ENCODE assay signal across 20 cellular contexts in genomic region chr14:103187911-103188310, GRCh38.
A peak's percentile ranks its signal among the peaks of the same experiment; 100 is the strongest.
DNase-seq lines count a peak whose midpoint lies in the region; ATAC-seq, FAIRE-seq and TF ChIP-seq lines count a peak whose summit lies in the region.
"Had no signal": no experiment of that assay in that cellular context is flagged by ENCODE, and none has a peak within 500 bp of the region (broad histone marks: within the 10 kb centered on the region; RNA-seq: fewer than 3 reads in every experiment).

No MANE protein-coding gene starts in this region.

- no peak for ATAC-seq in A549

- H2AFZ ChIP-seq in neuronal stem cell (ENCODE audit: low read length), result no peak overlapping the region

- H3K36me3 ChIP-seq in endodermal cell (ENCODE audit: control insufficient read depth, insufficient read depth, low read length) (no peaks in the 10 kb centered on the region), neuronal stem cell (replicated peaks in 1 of 2; ENCODE audit: control insufficient read depth in 2 of 2, insufficient read depth in 2 of 2, low read length in 2 of 2) (no peaks in the 10 kb centered on the region)
- H3K36me3 ChIP-seq: HAP-1 had no signal

- H3K4me3 ChIP-seq in A549 (no peak overlapping the region), endodermal cell (ENCODE audit: low read length) (no peak overlapping the region), neuronal stem cell (ENCODE audit: low read length in 2 of 2) (no peak overlapping the region)
- H3K4me3 ChIP-seq: HAP-1 had no signal

- H3K27me3 ChIP-seq in endodermal cell (ENCODE audit: control insufficient read depth, insufficient read depth, low read length, poor library complexity, severe bottlenecking), result no peaks in the 10 kb centered on the region
- peaks cover 2 to 62% (median 13%) of the 10 kb centered on the region in 3 experiments for H3K27me3 ChIP-seq in neuronal stem cell (ENCODE audit: control insufficient read depth in 3 of 3, insufficient read depth in 3 of 3, low read depth in 1 of 3, low read length in 3 of 3)

- H3K4me2 ChIP-seq in A549, result peak overlapping the region; percentile 73; the same call in 1 of the 3 replicates
- no peak overlapping the region for H3K4me2 ChIP-seq in neuronal stem cell (ENCODE audit: insufficient read depth, low read length, poor library complexity, severe bottlenecking)

- TF ChIP-seq POLR2A in A549 (IDR thresholded peaks at IDR 0.05; ENCODE audit: low read length), result no peak

- no peak for TF ChIP-seq RAD21 in A549 (conservative IDR thresholded peaks at IDR 0.05 in 1 of 2, IDR thresholded peaks at IDR 0.05 in 1 of 2)

- H3K23ac ChIP-seq in neuronal stem cell (ENCODE audit: low read depth, low read length, poor library complexity), result no peak overlapping the region

- H4K91ac ChIP-seq in neuronal stem cell (ENCODE audit: low read depth, low read length, poor library complexity), result no peak overlapping the region

- H3K27me3 Mint-ChIP-seq in endodermal cell (ENCODE audit: insufficient read depth), result peaks cover 40% of the 10 kb centered on the region

- H2BK120ac ChIP-seq in neuronal stem cell (ENCODE audit: low read depth, low read length), result peak overlapping the region; percentile 42

- H4K8ac ChIP-seq in neuronal stem cell (ENCODE audit: low read depth, low read length), result no peak overlapping the region

- peak overlapping the region; percentile 43 for H2BK12ac ChIP-seq in neuronal stem cell (ENCODE audit: low read length)

- H3K79me1 ChIP-seq in neuronal stem cell (ENCODE audit: low read depth, low read length), result no peaks in the 10 kb centered on the region

- H3K27ac ChIP-seq in A549 (peak overlapping the region; percentile 61 to 74; a peak in 5 of 6 replicates), endodermal cell (ENCODE audit: low read depth, low read length) (no peak overlapping the region), neuronal stem cell (replicated peaks; ENCODE audit: low read length) (peak overlapping the region; percentile 80)

- H3K9me3 Mint-ChIP-seq in endodermal cell, result peaks cover 9% of the 10 kb centered on the region

- no peaks in the 10 kb centered on the region for H3K36me3 Mint-ChIP-seq in endodermal cell (ENCODE audit: low read depth)
- H3K36me3 Mint-ChIP-seq: IgD-negative memory B cell had no signal

- H3K18ac ChIP-seq in neuronal stem cell (ENCODE audit: low read length), result peak overlapping the region; percentile 84

- H3K4me3 Mint-ChIP-seq in endodermal cell, result peak overlapping the region; percentile 55

- no peak overlapping the region for H3K4ac ChIP-seq in neuronal stem cell (ENCODE audit: low read length)

- peak overlapping the region; percentile 77 for H2BK15ac ChIP-seq in neuronal stem cell (ENCODE audit: low read length)

- FAIRE-seq in A549 (lab: Jason Lieb, UNC), result no peak
- FAIRE-seq in HTR-8/SVneo (lab: Jason Lieb, UNC), result peak; percentile 9
- FAIRE-seq: GM19239 had no signal

- no peak overlapping the region for H3K27ac Mint-ChIP-seq in endodermal cell
- H3K27ac Mint-ChIP-seq: IgD-negative memory B cell had no signal

- H3K4me1 Mint-ChIP-seq in endodermal cell, result peaks cover 19% of the 10 kb centered on the region

- H3K9me3 ChIP-seq in A549 (no peaks in the 10 kb centered on the region), endodermal cell (ENCODE audit: control insufficient read depth, low read length) (peaks cover 4% of the 10 kb centered on the region), neuronal stem cell (replicated peaks in 1 of 2; ENCODE audit: control insufficient read depth in 2 of 2, insufficient read depth in 1 of 2, low read depth in 1 of 2, low read length in 2 of 2) (peaks cover 0 to 7% of the 10 kb centered on the region in 2 donors)
- H3K9me3 ChIP-seq: HAP-1 had no signal

- H3K4me1 ChIP-seq in A549, result peaks cover 28% of the 10 kb centered on the region
- H3K4me1 ChIP-seq in endodermal cell (ENCODE audit: control insufficient read depth, insufficient read depth, low read length), result peaks cover 5% of the 10 kb centered on the region
- H3K4me1 ChIP-seq in neuronal stem cell (ENCODE audit: control insufficient read depth in 2 of 2, insufficient read depth in 1 of 2, low read depth in 1 of 2, low read length in 2 of 2), result peaks cover 4 to 18% of the 10 kb centered on the region in 2 donors

- H3K9ac ChIP-seq in endodermal cell (ENCODE audit: extremely low read depth, low read length, poor library complexity, severe bottlenecking) (no peak overlapping the region), neuronal stem cell (ENCODE audit: low read depth, low read length, poor library complexity) (no peak overlapping the region)

- CTCF ChIA-PET in A549 (lab: Yijun Ruan, JAX), result interaction anchor here (0.7 to 13.1 kb wide), 9 partner anchors 11 to 100 kb away, joined by 3 to 261 read pairs (median 6); partner anchors contain the start of gene TNFAIP2

- TF ChIP-seq CTCF in A549 (IDR thresholded peaks at IDR 0.05) (no peak), endodermal cell (conservative IDR thresholded peaks at IDR 0.05) (no peak)

- no peak for TF ChIP-seq EP300 in A549 (IDR thresholded peaks at IDR 0.05)

- WGBS in A549 (ENCODE audit: missing lambda C conversion rate), result 74% methylated on average over 4 of the region's 4 CpGs
- 73 to 98% methylated on average over 3 to 4 of the region's 4 CpGs for WGBS in endodermal cell (ENCODE audit: insufficient coverage in 1 of 2, insufficient read length in 1 of 2), 2 experiments
- WGBS in neuronal stem cell (ENCODE audit: extremely low coverage in 2 of 2, insufficient read length in 2 of 2, insufficient replicate concordance in 1 of 2), 2 donors, result no CpG with 5 or more reads among the region's 4 CpGs

- peak overlapping the region; percentile 56 for H2BK5ac ChIP-seq in neuronal stem cell (ENCODE audit: low read length)

- no peak overlapping the region for H3K14ac ChIP-seq in neuronal stem cell (ENCODE audit: low read length)

- H2AK5ac ChIP-seq in neuronal stem cell (ENCODE audit: low read depth, low read length), result peak overlapping the region; percentile 63

- POLR2A ChIA-PET in A549 (lab: Yijun Ruan, JAX), result no interaction called here

- DNase-seq in A549 (ENCODE audit: low read depth in 1 of 2, low spot score in 1 of 2), result no peak
- DNase-seq in HTR-8/SVneo (ENCODE audit: insufficient read length, low spot score), result no peak
- no peak for DNase-seq in endodermal cell
- no peak for DNase-seq in neuronal stem cell (ENCODE audit: low spot score)
- DNase-seq in NCI-H2107 treated with DMSO at 0.1 percent for 48 hours (lab: John Stamatoyannopoulos, UW; ENCODE audit: unreplicated experiment), result no peak
- DNase-seq in AML-193 (lab: John Stamatoyannopoulos, UW), result no peak
- no peak for DNase-seq in cerebellum (ENCODE audit: low spot score)
- DNase-seq in activated CD4-positive, alpha-beta T cell treated with anti-CD3 and anti-CD28 coated beads for 1 hour, result no peak
- DNase-seq: 8988T, EL, GF-D8, MV-4-11, NCI-H1694, NCI-H2081, NCI-H2171 treated with DMSO at 0.1 percent for 48 hours, NCI-H524 treated with DMSO at 0.1 percent for 48 hours, Right ventricle myocardium superior had no signal

TF ChIP-seq in A549, 52 proteins besides CTCF, POLR2A, EP300 and RAD21:
- no peak for TF ChIP-seq POLR2AphosphoS2 (conservative IDR thresholded peaks at IDR 0.05; ENCODE audit: low read length)
- no peak for TF ChIP-seq CBX8 (IDR thresholded peaks at IDR 0.05)
- no peak for TF ChIP-seq ZC3H11A (IDR thresholded peaks at IDR 0.05)
- no peak for TF ChIP-seq ESRRA (IDR thresholded peaks at IDR 0.05; ENCODE audit: borderline replicate concordance, low read length)
- TF ChIP-seq EHF (CRISPR knock-in tag; IDR thresholded peaks at IDR 0.05), result no peak
- TF ChIP-seq KDM5A (IDR thresholded peaks at IDR 0.05), result no peak
- TF ChIP-seq NPAS2 (CRISPR knock-in tag; IDR thresholded peaks at IDR 0.05; ENCODE audit: borderline replicate concordance), result no peak
- TF ChIP-seq ZSCAN20 (CRISPR knock-in tag; IDR thresholded peaks at IDR 0.05), result no peak
- TF ChIP-seq RCOR1 (IDR thresholded peaks at IDR 0.05; ENCODE audit: low read depth, low read length), result no peak
- TF ChIP-seq NFE2L2 (conservative IDR thresholded peaks at IDR 0.05; ENCODE audit: low read length), result no peak
- no peak for TF ChIP-seq TP53 (CRISPR knock-in tag; IDR thresholded peaks at IDR 0.05)
- no peak for TF ChIP-seq BHLHE40 (IDR thresholded peaks at IDR 0.05; ENCODE audit: low read depth, low read length)
